In genomic region chr22:32475428-32476010, GRCh38 we compare ENCODE assay signal across 8 cellular contexts. TPM values are rescaled to one million over a fixed set of nuclear protein-coding genes. Genes with fewer than 3 reads are reported as not detected.
A peak's percentile ranks its signal among the peaks of the same experiment; 100 is the strongest.
DNase-seq lines count a peak whose midpoint lies in the region; ATAC-seq and TF ChIP-seq lines count a peak whose summit lies in the region.

No MANE protein-coding gene starts in this region.

- no peaks in the 10 kb centered on the region for H3K9me3 ChIP-seq in CD4-positive, alpha-beta memory T cell (ENCODE audit: control insufficient read depth in 1 of 2, low read length in 2 of 2)
- no peaks in the 10 kb centered on the region for H3K9me3 ChIP-seq in KOPT-K1 (ENCODE audit: insufficient read depth, low read length, poor library complexity, severe bottlenecking)

- peaks cover 26 to 52% (median 37%) of the 10 kb centered on the region in 4 donors for H3K4me1 Mint-ChIP-seq in CD4-positive, alpha-beta memory T cell
- peaks cover 31% of the 10 kb centered on the region for H3K4me1 Mint-ChIP-seq in activated naive CD4-positive, alpha-beta T cell treated with anti-CD3 and anti-CD28 coated beads, Interleukin-2, amount 10 ng/mL, durations not matched to agents 7 days and 5 days
- peaks cover 13% of the 10 kb centered on the region for H3K4me1 Mint-ChIP-seq in osteocyte (ENCODE audit: unreplicated experiment)

- peak in 1 of 5 donors; percentile 3 for DNase-seq in CD4-positive, alpha-beta memory T cell
- DNase-seq in activated naive CD4-positive, alpha-beta T cell treated with anti-CD3 and anti-CD28 coated beads, Interleukin-2, amount 10 ng/mL, durations not matched to agents 7 days and 5 days: peak; percentile 52
- DNase-seq in Right ventricle myocardium superior: peak; percentile 43
- DNase-seq in osteocyte (ENCODE audit: extremely low spot score, unreplicated experiment): no peak
- no peak for DNase-seq in NCI-H1048 (lab: John Stamatoyannopoulos, UW)

- intact Hi-C loops in CD4-positive, alpha-beta memory T cell (cut with micrococcal nuclease): loop anchor here (1.0 to 10.0 kb wide), 6 partner anchors 63 to 1883 kb away; partner anchors contain the start of genes DEPDC5, PES1, PISD and PRR14L
- intact Hi-C loops in Right ventricle myocardium superior (cut with DNase I): loop anchor here (10.0 kb wide), 2 partner anchors 61 to 501 kb away; partner anchors contain the start of gene RTCB

- H3K4me3 ChIP-seq in CD4-positive, alpha-beta memory T cell (ENCODE audit: low read length in 2 of 2): peak overlapping the region; percentile 72 to 91

- ATAC-seq in GM19035 (IDR thresholded peaks at IDR 0.05; ENCODE audit: unreplicated experiment) (peak; percentile 22), Right ventricle myocardium superior (ENCODE audit: poor library complexity) (peak; percentile 48), HG02938 (IDR thresholded peaks at IDR 0.05; ENCODE audit: unreplicated experiment) (no peak)

- peak overlapping the region; percentile 89 to 97 (median 94) for H3K27ac Mint-ChIP-seq in CD4-positive, alpha-beta memory T cell
- peak overlapping the region; percentile 97 for H3K27ac Mint-ChIP-seq in activated naive CD4-positive, alpha-beta T cell treated with anti-CD3 and anti-CD28 coated beads, Interleukin-2, amount 10 ng/mL, durations not matched to agents 7 days and 5 days
- peak overlapping the region; percentile 93 for H3K27ac Mint-ChIP-seq in osteocyte (ENCODE audit: unreplicated experiment)

- CTCF ChIA-PET in CD4-positive, alpha-beta memory T cell (lab: Charles Lee; ENCODE audit: partially characterized antibody): interaction anchor here (1.2 to 3.1 kb wide), 4 partner anchors 12 to 519 kb away, joined by 3 to 21 read pairs (median 7); partner anchors contain the start of gene RTCB
- CTCF ChIA-PET in activated naive CD4-positive, alpha-beta T cell treated with anti-CD3 and anti-CD28 coated beads, Interleukin-2, amount 10 ng/mL, durations not matched to agents 7 days and 5 days (lab: Charles Lee): interaction anchor here (2.6 kb wide), 1 partner anchor 63 kb away, joined by 12 read pairs; the partner anchor contains the start of gene RTCB

- H3K36me3 ChIP-seq in CD4-positive, alpha-beta memory T cell (ENCODE audit: insufficient read depth, low read length): no peaks in the 10 kb centered on the region
- peaks cover 18% of the 10 kb centered on the region for H3K36me3 ChIP-seq in KOPT-K1 (ENCODE audit: insufficient read depth, low read length)

- H3K27ac ChIP-seq in CD4-positive, alpha-beta memory T cell (ENCODE audit: low read depth, low read length): peak overlapping the region; percentile 95
- H3K27ac ChIP-seq in KOPT-K1 (ENCODE audit: low read depth, low read length, poor library complexity, severe bottlenecking): peak overlapping the region; percentile 91

- H3K36me3 Mint-ChIP-seq in CD4-positive, alpha-beta memory T cell: peaks cover 12 to 22% of the 10 kb centered on the region in 2 donors
- H3K36me3 Mint-ChIP-seq in activated naive CD4-positive, alpha-beta T cell treated with anti-CD3 and anti-CD28 coated beads, Interleukin-2, amount 10 ng/mL, durations not matched to agents 7 days and 5 days: peaks cover 13% of the 10 kb centered on the region
- peaks cover 8% of the 10 kb centered on the region for H3K36me3 Mint-ChIP-seq in osteocyte (ENCODE audit: unreplicated experiment)

- no peaks in the 10 kb centered on the region for H3K27me3 ChIP-seq in CD4-positive, alpha-beta memory T cell (ENCODE audit: insufficient read depth, low read length)

- peaks cover 47% of the 10 kb centered on the region for H3K4me1 ChIP-seq in CD4-positive, alpha-beta memory T cell (ENCODE audit: insufficient read depth, low read length)

- H3K27me3 Mint-ChIP-seq in CD4-positive, alpha-beta memory T cell: no peaks in the 10 kb centered on the region
- no peaks in the 10 kb centered on the region for H3K27me3 Mint-ChIP-seq in activated naive CD4-positive, alpha-beta T cell treated with anti-CD3 and anti-CD28 coated beads, Interleukin-2, amount 10 ng/mL, durations not matched to agents 7 days and 5 days
- no peaks in the 10 kb centered on the region for H3K27me3 Mint-ChIP-seq in osteocyte (ENCODE audit: unreplicated experiment)

- POLR2A ChIA-PET in CD4-positive, alpha-beta memory T cell (lab: Charles Lee; ENCODE audit: partially characterized antibody): interaction anchor here (0.6 to 5.8 kb wide), 13 partner anchors 10 to 1506 kb away, joined by 3 to 41 read pairs (median 3); partner anchors contain the start of genes DEPDC5, MORC2, PISD and PRR14L

- H3K9me3 Mint-ChIP-seq in CD4-positive, alpha-beta memory T cell: no peaks in the 10 kb centered on the region
- H3K9me3 Mint-ChIP-seq in activated naive CD4-positive, alpha-beta T cell treated with anti-CD3 and anti-CD28 coated beads, Interleukin-2, amount 10 ng/mL, durations not matched to agents 7 days and 5 days: no peaks in the 10 kb centered on the region
- no peaks in the 10 kb centered on the region for H3K9me3 Mint-ChIP-seq in osteocyte (ENCODE audit: unreplicated experiment)

- H3K4me3 Mint-ChIP-seq in CD4-positive, alpha-beta memory T cell: peak overlapping the region; percentile 95 to 98 (median 97)
- H3K4me3 Mint-ChIP-seq in activated naive CD4-positive, alpha-beta T cell treated with anti-CD3 and anti-CD28 coated beads, Interleukin-2, amount 10 ng/mL, durations not matched to agents 7 days and 5 days: peak overlapping the region; percentile 95
- peak overlapping the region; percentile 92 for H3K4me3 Mint-ChIP-seq in osteocyte (ENCODE audit: unreplicated experiment)

- TF ChIP-seq CTCF in osteocyte (IDR thresholded peaks at IDR 0.05): no peak

RNA-seq across cellular contexts. Expression of gene FBXO7, which starts 0.9 kb away (rescaled TPM):
- total RNA-seq in CD4-positive, alpha-beta memory T cell: 10 to 100 TPM; 89.3 to 95.3 TPM
- polyA plus RNA-seq in CD4-positive, alpha-beta memory T cell: 100 to 1,000 TPM; 144 to 189 TPM
- total RNA-seq in Right ventricle myocardium superior (30.3 TPM), osteocyte (84.7 and 86.9 TPM in 2 replicates)

RNA-seq across cellular contexts. Expression of gene BPIFC, which starts 11.3 kb away (rescaled TPM):
- not detected for total RNA-seq in CD4-positive, alpha-beta memory T cell
- polyA plus RNA-seq in CD4-positive, alpha-beta memory T cell: not detected
- total RNA-seq in Right ventricle myocardium superior: not detected
- not detected in 2 replicates for total RNA-seq in osteocyte

Comparison
In these comparisons a context has a peak if more than half of its experiments do, and no peak if none do; other contexts are left out.
1. DNase-seq: peak in activated naive CD4-positive, alpha-beta T cell treated with anti-CD3 and anti-CD28 coated beads, Interleukin-2, amount 10 ng/mL, durations not matched to agents 7 days and 5 days (single experiment) and Right ventricle myocardium superior (single experiment); none in osteocyte (single experiment) and NCI-H1048 (single experiment).
2. Peak in every context shown above with its lines, with median percentiles within 50 percentile points of each other: H3K27ac Mint-ChIP-seq and H3K4me3 Mint-ChIP-seq.